2 cellular contexts compared by ENCODE assay signal in genomic region chr17:46265972-46266655, GRCh38.
TF ChIP-seq lines count a peak whose summit lies in the region.

No MANE protein-coding gene starts in this region.

TF ChIP-seq in H1, 55 proteins besides CTCF, POLR2A, EP300 and RAD21:
- TF ChIP-seq RNF2 (IDR thresholded peaks at IDR 0.05; ENCODE audit: borderline replicate concordance, low read depth, low read length, missing control alignments, poor library complexity, severe bottlenecking) = peak; percentile 60
- peak; percentile 87 for TF ChIP-seq MAX (IDR thresholded peaks at IDR 0.05)
- TF ChIP-seq SAP30 (IDR thresholded peaks at IDR 0.05; ENCODE audit: insufficient read depth, insufficient replicate concordance, low read length) = peak; percentile 83
- TF ChIP-seq YY1 (IDR thresholded peaks at IDR 0.05; ENCODE audit: low read depth, low read length) = peak; percentile 45; the same call in 1 of the 2 replicates
- TF ChIP-seq SUZ12 (IDR thresholded peaks at IDR 0.05; ENCODE audit: low read length) = peak; percentile 76; the same call in 1 of the 2 replicates
- TF ChIP-seq EZH2 (IDR thresholded peaks at IDR 0.05; ENCODE audit: low read depth, low read length, severe bottlenecking) = peak; percentile 67
- TF ChIP-seq E2F6 (IDR thresholded peaks at IDR 0.05) = peak; percentile 79; the same call in 1 of the 2 replicates
- TF ChIP-seq SP4 (IDR thresholded peaks at IDR 0.05; ENCODE audit: low read length) = peak; percentile 55; the same call in 1 of the 2 replicates

TF ChIP-seq in neural cell, 6 proteins besides CTCF, POLR2A, EP300 and RAD21:
- peak; percentile 15 for TF ChIP-seq MXI1 (conservative IDR thresholded peaks at IDR 0.05; ENCODE audit: poor library complexity, severe bottlenecking)
